Comparison of ENCODE assay signal across 9 cellular contexts in genomic region chr3:38843898-38844297, GRCh38. TPM values are rescaled to one million over a fixed set of nuclear protein-coding genes. Genes with fewer than 3 reads are reported as not detected.
DNase-seq lines count a peak whose midpoint lies in the region; ATAC-seq and TF ChIP-seq lines count a peak whose summit lies in the region.
"Had no signal": no experiment of that assay in that cellular context is flagged by ENCODE, and none has a peak within 500 bp of the region (broad histone marks: within the 10 kb centered on the region; RNA-seq: fewer than 3 reads in every experiment).

No MANE protein-coding gene starts in this region.

- H3K9ac ChIP-seq in PC-3 (ENCODE audit: low read length) = no peak overlapping the region

- no peak overlapping the region for H2AFZ ChIP-seq in PC-3 (ENCODE audit: low read length)

- H3K9me3 ChIP-seq in PC-3 (ENCODE audit: low read length) = no peaks in the 10 kb centered on the region

- POLR2A ChIA-PET in PC-3 (lab: Charles Lee; ENCODE audit: unreplicated experiment) = no interaction called here

- ATAC-seq in PC-3 = peak; percentile 72

- no peaks in the 10 kb centered on the region for H3K36me3 ChIP-seq in PC-3 (ENCODE audit: low read depth, low read length)

- H3K79me2 ChIP-seq in PC-3 (ENCODE audit: low read length) = no peaks in the 10 kb centered on the region

- no peaks in the 10 kb centered on the region for H3K9me2 ChIP-seq in PC-3 (replicated peaks; ENCODE audit: low read length)

- no peaks in the 10 kb centered on the region for H4K20me1 ChIP-seq in PC-3 (ENCODE audit: low read length)

- TF ChIP-seq CTCF in PC-3 (conservative IDR thresholded peaks at IDR 0.05; ENCODE audit: low read depth, low read length) = peak; percentile 64

- intact Hi-C loops in PC-3 (cut with micrococcal nuclease) = loop anchor here (2.0 to 5.0 kb wide), 2 partner anchors 197 to 347 kb away; partner anchors contain the start of gene EXOG

- no peak overlapping the region for H3K27ac ChIP-seq in PC-3 (ENCODE audit: low read length)

- no peaks in the 10 kb centered on the region for H3F3A ChIP-seq in PC-3 (ENCODE audit: low read length, unreplicated experiment)

- no peak overlapping the region for H3K4me2 ChIP-seq in PC-3 (ENCODE audit: low read length)

- no peak overlapping the region for H3K4me3 ChIP-seq in PC-3 (ENCODE audit: low read length)

- no peaks in the 10 kb centered on the region for H3K4me1 ChIP-seq in PC-3 (ENCODE audit: insufficient read depth, low read length)

- CTCF ChIA-PET in PC-3 (lab: Charles Lee) = interaction anchor here (0.6 to 0.9 kb wide), 2 partner anchors 156 to 355 kb away, joined by 3 to 9 read pairs; no protein-coding TSS in a partner anchor

- peak; percentile 44 for DNase-seq in SIG-M5 treated with dmso at 0.1 percent for 504 hours (lab: John Stamatoyannopoulos, UW; ENCODE audit: unreplicated experiment)
- no peak for DNase-seq in SIG-M5 (lab: John Stamatoyannopoulos, UW)
- DNase-seq in PC-3 = peak; percentile 58
- peak; percentile 83 for DNase-seq in fibroblast of peridontal ligament (ENCODE audit: extremely low read depth)
- peak; percentile 53 for DNase-seq in stromal cell of bone marrow (ENCODE audit: low read depth)
- DNase-seq in ureter (ENCODE audit: low spot score) = no peak
- no peak for DNase-seq in stimulated activated naive CD4-positive, alpha-beta T cell treated with Interleukin-2 at 50 U/mL for 16 hours (lab: John Stamatoyannopoulos, UW)
- no peak for DNase-seq in cerebellar nuclear complex (lab: John Stamatoyannopoulos, UW)

- no TSS peak for BruUV-seq in PC-3 (replicated peaks; lab: Mats Ljungman, UMichigan)

- H3K27me3 ChIP-seq in PC-3 (ENCODE audit: low read length) = peaks cover 58% of the 10 kb centered on the region

RNA-seq across cellular contexts. Expression of gene SCN10A, which starts 27.9 kb away (rescaled TPM):
- total RNA-seq in PC-3 (2014; rRNA removed) = not detected in 2 replicates
- total RNA-seq in ureter = not detected
- total RNA-seq: activated CD8-positive, alpha-beta memory T cell treated with anti-CD3 and anti-CD28 coated beads for 36 hours had no signal

Comparison
In these comparisons a context has a peak if more than half of its experiments do, and no peak if none do; other contexts are left out.
1. DNase-seq: peak in SIG-M5 treated with dmso at 0.1 percent for 504 hours (single experiment), PC-3 (single experiment), fibroblast of peridontal ligament (single experiment) and stromal cell of bone marrow (single experiment); none in SIG-M5 (single experiment), ureter (single experiment), stimulated activated naive CD4-positive, alpha-beta T cell treated with Interleukin-2 at 50 U/mL for 16 hours (single experiment) and cerebellar nuclear complex (0 of 2).